ENCODE assay signal across 1 cellular context in the genomic region with DNA sequence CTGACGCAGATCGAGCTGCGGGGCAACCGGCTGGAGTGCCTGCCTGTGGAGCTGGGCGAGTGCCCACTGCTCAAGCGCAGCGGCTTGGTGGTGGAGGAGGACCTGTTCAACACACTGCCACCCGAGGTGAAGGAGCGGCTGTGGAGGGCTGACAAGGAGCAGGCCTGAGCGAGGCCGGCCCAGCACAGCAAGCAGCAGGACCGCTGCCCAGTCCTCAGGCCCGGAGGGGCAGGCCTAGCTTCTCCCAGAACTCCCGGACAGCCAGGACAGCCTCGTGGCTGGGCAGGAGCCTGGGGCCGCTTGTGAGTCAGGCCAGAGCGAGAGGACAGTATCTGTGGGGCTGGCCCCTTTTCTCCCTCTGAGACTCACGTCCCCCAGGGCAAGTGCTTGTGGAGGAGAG.
TF ChIP-seq lines count a peak whose summit lies in the region.

No MANE protein-coding gene starts in this region.

TF ChIP-seq in IMR-90, 13 proteins besides CTCF, POLR2A, EP300 and RAD21:
- TF ChIP-seq SMC3 (IDR thresholded peaks at IDR 0.05; ENCODE audit: low read depth, low read length) (no peak), RCOR1 (IDR thresholded peaks at IDR 0.05; ENCODE audit: insufficient replicate concordance, low read length) (no peak), MAZ (IDR thresholded peaks at IDR 0.05; ENCODE audit: borderline replicate concordance, low read depth, low read length) (no peak), CHD1 (IDR thresholded peaks at IDR 0.05; ENCODE audit: low read depth, low read length) (no peak), USF2 (IDR thresholded peaks at IDR 0.05; ENCODE audit: low read depth, low read length) (no peak), MAFK (IDR thresholded peaks at IDR 0.05; ENCODE audit: low read depth, low read length) (no peak), FOS (IDR thresholded peaks at IDR 0.05; ENCODE audit: low read depth, low read length) (no peak), BHLHE40 (IDR thresholded peaks at IDR 0.05; ENCODE audit: low read depth, low read length) (no peak)
- TF ChIP-seq, protein P1, sequence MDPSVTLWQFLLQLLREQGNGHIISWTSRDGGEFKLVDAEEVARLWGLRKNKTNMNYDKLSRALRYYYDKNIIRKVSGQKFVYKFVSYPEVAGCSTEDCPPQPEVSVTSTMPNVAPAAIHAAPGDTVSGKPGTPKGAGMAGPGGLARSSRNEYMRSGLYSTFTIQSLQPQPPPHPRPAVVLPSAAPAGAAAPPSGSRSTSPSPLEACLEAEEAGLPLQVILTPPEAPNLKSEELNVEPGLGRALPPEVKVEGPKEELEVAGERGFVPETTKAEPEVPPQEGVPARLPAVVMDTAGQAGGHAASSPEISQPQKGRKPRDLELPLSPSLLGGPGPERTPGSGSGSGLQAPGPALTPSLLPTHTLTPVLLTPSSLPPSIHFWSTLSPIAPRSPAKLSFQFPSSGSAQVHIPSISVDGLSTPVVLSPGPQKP (IDR thresholded peaks at IDR 0.05; ENCODE audit: borderline replicate concordance, low read depth, low read length): no peak
